In genomic region chr1:156726549-156727226, GRCh38 we compare ENCODE assay signal across 8 cellular contexts. TPM values are rescaled to one million over a fixed set of nuclear protein-coding genes. Genes with fewer than 3 reads are reported as not detected.
A peak's percentile ranks its signal among the peaks of the same experiment; 100 is the strongest.
DNase-seq lines count a peak whose midpoint lies in the region; ATAC-seq and TF ChIP-seq lines count a peak whose summit lies in the region.

No MANE protein-coding gene starts in this region.

- H4K20me1 ChIP-seq in OCI-LY7 (ENCODE audit: insufficient read depth, low read length) = peaks cover 32% of the 10 kb centered on the region

- in situ Hi-C loops in Caki2 (cut with HindIII; ENCODE audit: low pct_unique_long_range_greater_than_20kb, low sequenced_read_pairs) = no loop called here

- H3K9me3 ChIP-seq in OCI-LY7 (ENCODE audit: low read length) = no peaks in the 10 kb centered on the region

- CTCF ChIA-PET in OCI-LY7 (lab: Charles Lee; ENCODE audit: unreplicated experiment) = interaction anchor here (0.6 to 2.4 kb wide), 13 partner anchors 11 to 127 kb away, joined by 3 to 36 read pairs (median 4); partner anchors contain the start of genes HDGF, MRPL24 and PRCC
- CTCF ChIA-PET in activated naive CD4-positive, alpha-beta T cell treated with anti-CD3 and anti-CD28 coated beads for 36 hours (lab: Charles Lee) = interaction anchor here (0.6 to 5.8 kb wide), 63 partner anchors 8 to 390 kb away, joined by 3 to 166 read pairs (median 5); partner anchors contain the start of genes CRABP2, HDGF, INSRR and MRPL24

- POLR2A ChIA-PET in OCI-LY7 (lab: Charles Lee) = interaction anchor here (0.6 to 2.0 kb wide), 9 partner anchors 14 to 1452 kb away, joined by 3 to 10 read pairs (median 3); partner anchors contain the start of genes HDGF and MRPL24

- peaks cover 31% of the 10 kb centered on the region for H3K4me1 ChIP-seq in OCI-LY7 (ENCODE audit: insufficient read depth, low read length, poor library complexity, severe bottlenecking)

- peak overlapping the region; percentile 62 for H3K27ac ChIP-seq in OCI-LY7 (ENCODE audit: low read depth, low read length, poor library complexity, severe bottlenecking)

- no peaks in the 10 kb centered on the region for H3K9me2 ChIP-seq in OCI-LY7 (ENCODE audit: insufficient read depth, low read length)

- H3K27me3 Mint-ChIP-seq in activated naive CD4-positive, alpha-beta T cell treated with anti-CD3 and anti-CD28 coated beads for 36 hours (ENCODE audit: low read depth) = no peaks in the 10 kb centered on the region

- H3K36me3 ChIP-seq in OCI-LY7 (ENCODE audit: insufficient read depth, low read length) = peaks cover 56% of the 10 kb centered on the region

- H3K27ac Mint-ChIP-seq in activated naive CD4-positive, alpha-beta T cell treated with anti-CD3 and anti-CD28 coated beads for 36 hours = peak overlapping the region; percentile 98

- ATAC-seq in HG02840 (IDR thresholded peaks at IDR 0.05; ENCODE audit: low FRiP score, unreplicated experiment) (no peak), GM21717 (IDR thresholded peaks at IDR 0.05; ENCODE audit: unreplicated experiment) (no peak)

- H3K9me3 Mint-ChIP-seq in activated naive CD4-positive, alpha-beta T cell treated with anti-CD3 and anti-CD28 coated beads for 36 hours = no peaks in the 10 kb centered on the region

- H3K79me2 ChIP-seq in OCI-LY7 (ENCODE audit: insufficient read depth, low read depth, low read length) = peaks cover 76% of the 10 kb centered on the region

- H2AFZ ChIP-seq in OCI-LY7 (ENCODE audit: low read length) = no peak overlapping the region

- H3K4me3 ChIP-seq in OCI-LY7 (ENCODE audit: low read depth, low read length, poor library complexity, severe bottlenecking) (peak overlapping the region; percentile 87), iPS-11a (ENCODE audit: low read depth, low read length) (peak overlapping the region; percentile 2)

- peaks cover 33% of the 10 kb centered on the region for H3K36me3 Mint-ChIP-seq in activated naive CD4-positive, alpha-beta T cell treated with anti-CD3 and anti-CD28 coated beads for 36 hours (ENCODE audit: low read depth)

- BruUV-seq in OCI-LY7 (replicated peaks; lab: Mats Ljungman, UMichigan) = no TSS peak

- H3K4me2 ChIP-seq in OCI-LY7 (ENCODE audit: low read length) = peak overlapping the region; percentile 92

- intact Hi-C loops in OCI-LY7 (cut with micrococcal nuclease; ENCODE audit: unreplicated experiment) = loop anchor here (1.0 to 5.0 kb wide), 3 partner anchors 37 to 136 kb away; partner anchors contain the start of gene NTRK1
- intact Hi-C loops in activated naive CD4-positive, alpha-beta T cell treated with anti-CD3 and anti-CD28 coated beads for 36 hours (cut with micrococcal nuclease) = loop anchor here (1.0 to 5.0 kb wide), 6 partner anchors 20 to 389 kb away; partner anchors contain the start of genes CCT3, NTRK1 and TSACC

- no peak overlapping the region for H3K4me3 Mint-ChIP-seq in activated naive CD4-positive, alpha-beta T cell treated with anti-CD3 and anti-CD28 coated beads for 36 hours

- H3K4me1 Mint-ChIP-seq in activated naive CD4-positive, alpha-beta T cell treated with anti-CD3 and anti-CD28 coated beads for 36 hours (ENCODE audit: low read depth) = peaks cover 36% of the 10 kb centered on the region

- DNase-seq in Caki2 (ENCODE audit: low read depth) (peak; percentile 70), HT-29 (ENCODE audit: low spot score) (peak; percentile 88), OCI-LY7 (ENCODE audit: low spot score) (peak; percentile 80)
- DNase-seq in activated naive CD4-positive, alpha-beta T cell treated with anti-CD3 and anti-CD28 coated beads for 36 hours = peak; percentile 79
- peak; percentile 44 for DNase-seq in stimulated activated CD4-positive, alpha-beta T cell treated with anti-CD3 and anti-CD28 coated beads, Interleukin-1b, Interleukin-23, amount 100 ng/mL, for 48 hours

- peak; percentile 87 for TF ChIP-seq CTCF in OCI-LY7 (conservative IDR thresholded peaks at IDR 0.05; ENCODE audit: low read length)

RNA-seq across cellular contexts. Expression of gene METTL25B, which starts 1.6 kb away (rescaled TPM):
- total RNA-seq in Caki2 (2014; rRNA removed; shearing (Covaris generic); ENCODE audit: low replicate concordance) = 34.4 and 34.6 TPM in 2 replicates
- 30.0 and 30.3 TPM in 2 replicates for total RNA-seq in HT-29 (2014; rRNA removed; shearing (Covaris generic))
- 24.7 and 28.0 TPM in 2 replicates for total RNA-seq in OCI-LY7 (2014; rRNA removed; shearing (Covaris generic))
- total RNA-seq in OCI-LY7 (2022) = 45.6 and 54.1 TPM in 2 replicates
- total RNA-seq in activated naive CD4-positive, alpha-beta T cell treated with anti-CD3 and anti-CD28 coated beads for 36 hours = 10 to 100 TPM; 35.3 to 35.5 TPM

RNA-seq across cellular contexts. Expression of gene ISG20L2, which starts 1.9 kb away (rescaled TPM):
- total RNA-seq in Caki2 (2014; rRNA removed; shearing (Covaris generic); ENCODE audit: low replicate concordance) = 9.6 and 19.6 TPM in 2 replicates
- total RNA-seq in HT-29 (2014; rRNA removed; shearing (Covaris generic)) = 30.8 and 33.2 TPM in 2 replicates
- 36.5 and 37.9 TPM in 2 replicates for total RNA-seq in OCI-LY7 (2014; rRNA removed; shearing (Covaris generic))
- total RNA-seq in OCI-LY7 (2022) = 71.3 and 74.1 TPM in 2 replicates
- 10 to 100 TPM; 24.8 to 28.7 TPM for total RNA-seq in activated naive CD4-positive, alpha-beta T cell treated with anti-CD3 and anti-CD28 coated beads for 36 hours

RNA-seq across cellular contexts. Expression of gene MRPL24, which starts 14.2 kb away (rescaled TPM):
- 181 and 194 TPM in 2 replicates for total RNA-seq in Caki2 (2014; rRNA removed; shearing (Covaris generic); ENCODE audit: low replicate concordance)
- total RNA-seq in HT-29 (2014; rRNA removed; shearing (Covaris generic)) = 111 and 115 TPM in 2 replicates
- total RNA-seq in OCI-LY7 (2014; rRNA removed; shearing (Covaris generic)) = 55.3 and 69.0 TPM in 2 replicates
- total RNA-seq in OCI-LY7 (2022) = 49.3 and 56.6 TPM in 2 replicates
- total RNA-seq in activated naive CD4-positive, alpha-beta T cell treated with anti-CD3 and anti-CD28 coated beads for 36 hours = 100 to 1,000 TPM in 1 of 2 experiments, 10 to 100 TPM in 1; 91.1 to 114 TPM

RNA-seq across cellular contexts. Expression of gene CRABP2, which starts 21.3 kb away (rescaled TPM):
- total RNA-seq in Caki2 (2014; rRNA removed; shearing (Covaris generic); ENCODE audit: low replicate concordance) = not detected in 2 replicates
- total RNA-seq in HT-29 (2014; rRNA removed; shearing (Covaris generic)) = 289 and 312 TPM in 2 replicates
- 1.4 and 2.8 TPM in 2 replicates for total RNA-seq in OCI-LY7 (2014; rRNA removed; shearing (Covaris generic))
- total RNA-seq in OCI-LY7 (2022) = 1.5 and 2.1 TPM in 2 replicates
- under 1 TPM; 0.45 to 0.72 TPM for total RNA-seq in activated naive CD4-positive, alpha-beta T cell treated with anti-CD3 and anti-CD28 coated beads for 36 hours

RNA-seq across cellular contexts. Expression of gene HDGF, which starts 24.8 kb away (rescaled TPM):
- 463 and 550 TPM in 2 replicates for total RNA-seq in Caki2 (2014; rRNA removed; shearing (Covaris generic); ENCODE audit: low replicate concordance)
- total RNA-seq in HT-29 (2014; rRNA removed; shearing (Covaris generic)) = 490 and 566 TPM in 2 replicates
- 291 and 346 TPM in 2 replicates for total RNA-seq in OCI-LY7 (2014; rRNA removed; shearing (Covaris generic))
- 315 and 329 TPM in 2 replicates for total RNA-seq in OCI-LY7 (2022)
- total RNA-seq in activated naive CD4-positive, alpha-beta T cell treated with anti-CD3 and anti-CD28 coated beads for 36 hours = 100 to 1,000 TPM; 282 to 283 TPM
